In genomic region chr3:15979900-15980299, GRCh38 we compare ENCODE assay signal across 9 cellular contexts.
"Had no signal": no experiment of that assay in that cellular context is flagged by ENCODE, and none has a peak within 500 bp of the region (broad histone marks: within the 10 kb centered on the region; RNA-seq: fewer than 3 reads in every experiment).

No MANE protein-coding gene starts in this region.

- FAIRE-seq: HepG2 had no signal

- ATAC-seq: HCT116, HepG2 had no signal

- H3K27ac ChIP-seq: GM23248, HL-60 had no signal

- H3K4me3 Mint-ChIP-seq: HFFc6 had no signal

- H3K9me3 Mint-ChIP-seq: HFFc6 had no signal

- H2AFZ ChIP-seq: GM23248 had no signal

- H3K36me3 ChIP-seq: HAP-1 had no signal

- H3K9me3 ChIP-seq: HAP-1 had no signal

- H3K4me3 ChIP-seq: GM23248, HAP-1 had no signal

- DNase-seq: GOT3, H7, HFFc6, IMR-90 had no signal

- H3K9ac ChIP-seq: GM23248 had no signal

- H3K4me1 ChIP-seq: HAP-1 had no signal
